ENCODE assay signal across 20 cellular contexts in genomic region chr1:28782011-28782410, GRCh38. TPM values are rescaled to one million over a fixed set of nuclear protein-coding genes. Genes with fewer than 3 reads are reported as not detected.
"Had no signal": no experiment of that assay in that cellular context is flagged by ENCODE, and none has a peak within 500 bp of the region (broad histone marks: within the 10 kb centered on the region; RNA-seq: fewer than 3 reads in every experiment).

No MANE protein-coding gene starts in this region.

- H3K79me2 ChIP-seq: hepatocyte had no signal

- H3K36me3 ChIP-seq: sigmoid colon, suprapubic skin had no signal

- H2AFZ ChIP-seq: hepatocyte had no signal

- H3K27ac Mint-ChIP-seq: T-helper 1 cell treated with Interleukin-12 subunit alpha and Interleukin-12 subunit beta and Interleukin-4 antibody, amounts not matched to agents 30 μg/mL and 1 μg/mL, for 36 hours had no signal

- DNase-seq: activated CD4-positive, alpha-beta T cell treated with anti-CD3 and anti-CD28 coated beads for 1 hour; activated CD4-positive, alpha-beta T cell treated with anti-CD3 and anti-CD28 coated beads, Interleukin-2, amount 50 U/mL, for 48 hours; activated gamma-delta T cell treated with Interleukin-2 at 50 U/mL for 16 hours; activated T-cell treated with anti-CD3 and anti-CD28 coated beads, Interleukin-2, amount 50 U/mL, for 48 hours; central memory CD4-positive, alpha-beta T cell; effector CD8-positive, alpha-beta T cell; left ventricle myocardium superior; mesenchymal stem cell; psoas muscle; sigmoid colon; SK-N-SH; stimulated activated CD4-positive, alpha-beta T cell treated with anti-CD3 and anti-CD28 coated beads, Interleukin-12 subunit alpha, Interleukin-12 subunit beta, amount 100 ng/mL, for 4 hours; stimulated activated CD4-positive, alpha-beta T cell treated with anti-CD3 and anti-CD28 coated beads, Interleukin-2, amount 100 ng/mL, for 48 hours; stimulated activated naive CD8-positive, alpha-beta T cell treated with anti-CD3 and anti-CD28 coated beads, Interleukin-15, Interleukin-2, amounts not matched to agents 100 U/mL and 50 U/mL, for 24 hours had no signal

- H3K4me1 ChIP-seq: sigmoid colon had no signal

- H3K4me2 ChIP-seq: hepatocyte, SK-N-SH had no signal

- H3K4me3 Mint-ChIP-seq: T-helper 1 cell treated with Interleukin-12 subunit alpha and Interleukin-12 subunit beta and Interleukin-4 antibody, amounts not matched to agents 30 μg/mL and 1 μg/mL, for 36 hours had no signal

- H3K9ac ChIP-seq: SK-N-SH had no signal

- H3K27ac ChIP-seq: coronary artery, epithelial cell of prostate, hepatocyte, psoas muscle, sigmoid colon, suprapubic skin had no signal

- H3K9me3 ChIP-seq: psoas muscle, sigmoid colon, SK-N-SH, suprapubic skin had no signal

- H3K4me3 ChIP-seq: coronary artery, hepatocyte, psoas muscle, sigmoid colon, suprapubic skin had no signal

- H3K9me3 Mint-ChIP-seq: T-helper 1 cell treated with Interleukin-12 subunit alpha and Interleukin-12 subunit beta and Interleukin-4 antibody, amounts not matched to agents 30 μg/mL and 1 μg/mL, for 36 hours had no signal

- H3K27me3 ChIP-seq: hepatocyte, sigmoid colon, suprapubic skin had no signal

RNA-seq across cellular contexts. Expression of gene OPRD1, which starts 30.0 kb away (rescaled TPM):
- total RNA-seq: left ventricle myocardium superior, suprapubic skin had no signal
- polyA plus RNA-seq: urinary bladder had no signal
